In the genomic region with DNA sequence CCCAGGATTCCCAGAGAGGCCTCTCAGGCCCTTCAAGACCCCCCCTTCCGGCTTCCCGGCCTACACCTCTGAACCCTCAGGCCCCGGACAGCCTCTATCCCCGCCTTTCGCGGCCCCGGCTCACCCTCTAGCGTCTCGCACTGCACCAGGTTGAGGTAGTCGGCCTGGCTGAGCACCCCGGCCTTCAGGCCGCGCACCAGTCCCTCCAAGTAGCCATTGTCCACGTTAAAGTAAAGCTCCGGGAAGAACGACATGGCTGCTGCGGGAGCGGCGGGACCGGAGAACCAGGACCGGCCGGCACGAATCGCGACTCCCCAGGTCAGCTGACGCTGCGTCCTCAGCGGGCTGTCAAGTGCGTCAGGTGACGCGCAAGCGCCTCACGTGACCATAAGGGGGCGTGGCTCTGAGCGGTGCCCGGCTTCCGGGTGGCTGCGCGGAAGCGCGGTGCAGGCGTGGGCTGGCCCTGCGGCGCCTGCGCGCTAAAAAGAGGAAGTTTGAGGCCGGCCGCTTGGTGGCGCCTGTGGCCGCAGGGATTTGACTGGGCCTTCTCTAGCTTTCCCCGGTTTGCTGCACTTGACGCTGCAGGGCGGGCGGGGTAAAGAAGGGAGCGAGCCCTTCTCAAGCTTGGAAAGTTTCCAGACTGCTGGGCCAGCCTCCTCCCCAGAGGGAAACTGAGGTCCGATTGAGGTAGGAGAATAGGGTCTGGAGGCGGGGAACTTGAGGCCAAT, we compare ENCODE assay signal across 8 cellular contexts. TPM values are rescaled to one million over a fixed set of nuclear protein-coding genes. Genes with fewer than 3 reads are reported as not detected.
DNase-seq lines count a peak whose midpoint lies in the region; ATAC-seq and TF ChIP-seq lines count a peak whose summit lies in the region.

ATP6V0D1 (minus strand) TSS at position 325 of the 728 bp plus-strand sequence; CDS start at position 254, 71 bp downstream.

- H3K4me1 Mint-ChIP-seq in activated T-helper 17 cell treated with anti-CD3 and anti-CD28 coated beads, Interleukin-2, amount 50 U/mL, for 72 hours, result peaks cover 12% of the 10 kb centered on the region
- peaks cover 18 to 70% (median 53%) of the 10 kb centered on the region in 4 donors for H3K4me1 Mint-ChIP-seq in naive thymus-derived CD8-positive, alpha-beta T cell

- no peaks in the 10 kb centered on the region for H3K9me3 Mint-ChIP-seq in activated T-helper 17 cell treated with anti-CD3 and anti-CD28 coated beads, Interleukin-2, amount 50 U/mL, for 72 hours
- no peaks in the 10 kb centered on the region for H3K9me3 Mint-ChIP-seq in naive thymus-derived CD8-positive, alpha-beta T cell

- peaks cover 39% of the 10 kb centered on the region for H3K79me2 ChIP-seq in fibroblast of lung (ENCODE audit: control insufficient read depth, insufficient read depth, low read length)

- peak within 1 kb of the TSS; percentile 92 for H2AFZ ChIP-seq in fibroblast of lung (ENCODE audit: low read length)

- peak; percentile 94 for ATAC-seq in activated T-helper 17 cell treated with anti-CD3 and anti-CD28 coated beads, Interleukin-2, amount 50 U/mL, for 72 hours (replicated peaks)
- ATAC-seq in naive thymus-derived CD8-positive, alpha-beta T cell, result peak; percentile 83 to 91

- peak within 1 kb of the TSS; percentile 98 for H3K27ac Mint-ChIP-seq in activated T-helper 17 cell treated with anti-CD3 and anti-CD28 coated beads, Interleukin-2, amount 50 U/mL, for 72 hours
- peak within 1 kb of the TSS; percentile 89 to 100 (median 98) for H3K27ac Mint-ChIP-seq in naive thymus-derived CD8-positive, alpha-beta T cell

- peaks cover 13% of the 10 kb centered on the region for H3K4me1 ChIP-seq in fibroblast of lung (ENCODE audit: control insufficient read depth, extremely low read depth, insufficient read depth, low read length)

- peak; percentile 97 for DNase-seq in EL
- peak; percentile 98 for DNase-seq in GOT3 (lab: John Stamatoyannopoulos, UW)
- DNase-seq in RPMI8226, result peak; percentile 100
- DNase-seq in fibroblast of lung (ENCODE audit: low read depth in 2 of 2), result peak; percentile 95 to 98
- DNase-seq in naive thymus-derived CD8-positive, alpha-beta T cell, result peak; percentile 97 to 99 (median 98)
- DNase-seq in stimulated activated naive CD4-positive, alpha-beta T cell (lab: John Stamatoyannopoulos, UW), result peak; percentile 96 to 98 (median 97)

- H3K36me3 ChIP-seq in fibroblast of lung (ENCODE audit: control insufficient read depth, insufficient read depth, low read length), result peaks cover 4% of the 10 kb centered on the region

- H3K9me3 ChIP-seq in fibroblast of lung (ENCODE audit: control insufficient read depth, insufficient read depth, low read depth, low read length), result no peaks in the 10 kb centered on the region

- POLR2A ChIA-PET in naive thymus-derived CD8-positive, alpha-beta T cell (lab: Charles Lee), result interaction anchor here (0.6 to 2.9 kb wide), 22 partner anchors 11 to 455 kb away, joined by 3 to 33 read pairs (median 4); partner anchors contain the start of genes ACD, CENPT, CTCF and NUTF2

- no peaks in the 10 kb centered on the region for H4K20me1 ChIP-seq in fibroblast of lung (ENCODE audit: control insufficient read depth, extremely low read depth, insufficient read depth, low read length)

- peak within 1 kb of the TSS; percentile 97 for H3K4me3 Mint-ChIP-seq in activated T-helper 17 cell treated with anti-CD3 and anti-CD28 coated beads, Interleukin-2, amount 50 U/mL, for 72 hours
- H3K4me3 Mint-ChIP-seq in naive thymus-derived CD8-positive, alpha-beta T cell, result peak within 1 kb of the TSS; percentile 95 to 100 (median 98)

- peaks cover 37% of the 10 kb centered on the region for H3K36me3 Mint-ChIP-seq in activated T-helper 17 cell treated with anti-CD3 and anti-CD28 coated beads, Interleukin-2, amount 50 U/mL, for 72 hours (ENCODE audit: low read depth)
- peaks cover 0 to 21% (median 4%) of the 10 kb centered on the region in 3 donors for H3K36me3 Mint-ChIP-seq in naive thymus-derived CD8-positive, alpha-beta T cell

- H3K27me3 Mint-ChIP-seq in activated T-helper 17 cell treated with anti-CD3 and anti-CD28 coated beads, Interleukin-2, amount 50 U/mL, for 72 hours, result no peaks in the 10 kb centered on the region
- H3K27me3 Mint-ChIP-seq in naive thymus-derived CD8-positive, alpha-beta T cell, result no peaks in the 10 kb centered on the region

- peak within 1 kb of the TSS; percentile 99 for H3K4me2 ChIP-seq in fibroblast of lung (ENCODE audit: extremely low read depth, insufficient read depth, low read length)

- peak within 1 kb of the TSS; percentile 98 for H3K27ac ChIP-seq in fibroblast of lung (ENCODE audit: insufficient read depth, low read length)

- H3K27me3 ChIP-seq in fibroblast of lung (ENCODE audit: control insufficient read depth, insufficient read depth, low read length), result no peaks in the 10 kb centered on the region

- TF ChIP-seq CTCF in LNCAP (IDR thresholded peaks at IDR 0.05), result peak; percentile 87
- peak; percentile 72 to 79 for TF ChIP-seq CTCF in fibroblast of lung (conservative IDR thresholded peaks at IDR 0.05 in 1 of 2, IDR thresholded peaks at IDR 0.05 in 1 of 2; ENCODE audit: low read depth in 1 of 2, low read length in 2 of 2)

- peak within 1 kb of the TSS; percentile 98 for H3K9ac ChIP-seq in fibroblast of lung (ENCODE audit: insufficient read depth, low read length)

- H3K4me3 ChIP-seq in fibroblast of lung (replicated peaks in 1 of 4; ENCODE audit: control extremely low read depth in 1 of 4, insufficient read depth in 1 of 4, low read depth in 3 of 4, low read length in 4 of 4), result peak within 1 kb of the TSS; percentile 91 to 100 (median 99)

RNA-seq across cellular contexts. Expression of gene ATP6V0D1, which starts in this region (rescaled TPM):
- total RNA-seq in activated T-helper 17 cell treated with anti-CD3 and anti-CD28 coated beads, Interleukin-2, amount 50 U/mL, for 72 hours, result 10 to 100 TPM; 20.6 to 42.1 TPM
- 68.1 and 91.2 TPM in 2 replicates for total RNA-seq in fibroblast of lung
- 183 and 230 TPM in 2 replicates for polyA plus RNA-seq in fibroblast of lung
- polyA plus RNA-seq in fibroblast of lung (2012), result 128 and 158 TPM in 2 replicates
- 647 and 705 TPM in 2 replicates for polyA minus RNA-seq in fibroblast of lung (ENCODE audit: low replicate concordance)
- total RNA-seq in naive thymus-derived CD8-positive, alpha-beta T cell, result 10 to 100 TPM; 33.3 to 35.1 TPM
- polyA plus RNA-seq in naive thymus-derived CD8-positive, alpha-beta T cell, result 10 to 100 TPM; 74.7 to 89.6 (median 77.5) TPM

Comparison
In these comparisons a context has a peak if more than half of its experiments do, and no peak if none do; other contexts are left out.
1. Peak in every context shown above with its lines: DNase-seq, ATAC-seq, H3K4me3 ChIP-seq and H3K27ac ChIP-seq.